In genomic region chr2:113284481-113284880, GRCh38 we compare ENCODE assay signal across 12 cellular contexts. TPM values are rescaled to one million over a fixed set of nuclear protein-coding genes. Genes with fewer than 3 reads are reported as not detected.
A peak's percentile ranks its signal among the peaks of the same experiment; 100 is the strongest.
DNase-seq lines count a peak whose midpoint lies in the region; ATAC-seq and TF ChIP-seq lines count a peak whose summit lies in the region.
"Had no signal": no experiment of that assay in that cellular context is flagged by ENCODE, and none has a peak within 500 bp of the region (broad histone marks: within the 10 kb centered on the region; RNA-seq: fewer than 3 reads in every experiment).

No MANE protein-coding gene starts in this region.

- peaks cover 24% of the 10 kb centered on the region for H3K4me1 ChIP-seq in left ventricle myocardium inferior
- H3K4me1 ChIP-seq in heart left ventricle, result peaks cover 0 to 23% (median 9%) of the 10 kb centered on the region in 12 donors
- peaks cover 16 to 25% of the 10 kb centered on the region in 2 donors for H3K4me1 ChIP-seq in mucosa of rectum (ENCODE audit: control insufficient read depth in 2 of 2, insufficient read depth in 2 of 2, low read length in 2 of 2)

- ATAC-seq in heart left ventricle (no peak), GM18502 (IDR thresholded peaks at IDR 0.05; ENCODE audit: poor library complexity, unreplicated experiment) (no peak), GM21367 (IDR thresholded peaks at IDR 0.05; ENCODE audit: unreplicated experiment) (no peak)
- ATAC-seq: stimulated activated naive CD8-positive, alpha-beta T cell treated with anti-CD3 and anti-CD28 coated beads, Interleukin-15, Interleukin-2, amounts not matched to agents 100 U/mL and 50 U/mL, for 24 hours had no signal

- WGBS in heart left ventricle, 4 donors, result 60 to 100% (median 84%) methylated on average over 1 of the region's 1 CpG

- H3K27ac ChIP-seq in left ventricle myocardium inferior (replicated peaks), result peak overlapping the region; percentile 69
- H3K27ac ChIP-seq in heart left ventricle, result peak overlapping the region in 5 of 12 donors; percentile 27 to 69 (median 57)
- peak overlapping the region; percentile 72 to 80 for H3K27ac ChIP-seq in coronary artery
- H3K27ac ChIP-seq in mucosa of rectum (ENCODE audit: low read depth in 2 of 2, low read length in 2 of 2), result peak overlapping the region; percentile 60 to 82
- H3K27ac ChIP-seq: WERI-Rb-1 had no signal

- no peak for DNase-seq in left ventricle myocardium inferior
- DNase-seq in heart left ventricle, result no peak
- DNase-seq in coronary artery (ENCODE audit: low spot score), result no peak
- DNase-seq in MG63, result no peak
- no peak for DNase-seq in GM10248 (ENCODE audit: extremely low spot score)
- DNase-seq: NCI-H524; stimulated activated CD4-positive, alpha-beta T cell treated with anti-CD3 and anti-CD28 coated beads, Interleukin-2, amount 100 ng/mL, for 24 hours; stimulated activated naive CD8-positive, alpha-beta T cell treated with anti-CD3 and anti-CD28 coated beads, Interleukin-15, Interleukin-2, amounts not matched to agents 100 U/mL and 50 U/mL, for 24 hours; WERI-Rb-1 had no signal

- CTCF ChIA-PET in GM10248 (lab: Yijun Ruan, JAX), result interaction anchor here (1.6 kb wide), 1 partner anchor 17 kb away, joined by 5 read pairs; no protein-coding TSS in a partner anchor

- H3K9me3 ChIP-seq in left ventricle myocardium inferior (replicated peaks), result no peaks in the 10 kb centered on the region
- no peaks in the 10 kb centered on the region for H3K9me3 ChIP-seq in heart left ventricle
- no peaks in the 10 kb centered on the region for H3K9me3 ChIP-seq in mucosa of rectum (ENCODE audit: control insufficient read depth in 2 of 2, low read length in 2 of 2)
- H3K9me3 ChIP-seq in MG63, result no peaks in the 10 kb centered on the region

- POLR2A ChIA-PET in GM10248 (lab: Yijun Ruan, JAX), result no interaction called here

- H3K4me3 ChIP-seq in left ventricle myocardium inferior (no peak overlapping the region), heart left ventricle (no peak overlapping the region), coronary artery (no peak overlapping the region), mucosa of rectum (ENCODE audit: low read length in 2 of 2) (no peak overlapping the region), MG63 (no peak overlapping the region)

- TF ChIP-seq POLR2A in heart left ventricle (IDR thresholded peaks at IDR 0.05), result no peak

- peaks cover 2% of the 10 kb centered on the region for H3K27me3 ChIP-seq in left ventricle myocardium inferior (ENCODE audit: low read depth)
- H3K27me3 ChIP-seq in heart left ventricle, result peaks cover 0 to 7% (median 0%) of the 10 kb centered on the region in 9 donors
- H3K27me3 ChIP-seq in mucosa of rectum (ENCODE audit: control insufficient read depth in 2 of 2, insufficient read depth in 2 of 2, low read length in 2 of 2), result peaks cover 0 to 2% of the 10 kb centered on the region in 2 donors
- H3K27me3 ChIP-seq in MG63, result no peaks in the 10 kb centered on the region

- H3K36me3 ChIP-seq in left ventricle myocardium inferior (no peaks in the 10 kb centered on the region), heart left ventricle (no peaks in the 10 kb centered on the region), mucosa of rectum (ENCODE audit: control insufficient read depth in 2 of 2, insufficient read depth in 2 of 2, low read length in 2 of 2) (no peaks in the 10 kb centered on the region), MG63 (no peaks in the 10 kb centered on the region)
- H3K36me3 ChIP-seq: WERI-Rb-1 had no signal

- TF ChIP-seq CTCF in left ventricle myocardium inferior (IDR thresholded peaks at IDR 0.05; ENCODE audit: borderline replicate concordance), result no peak
- no peak for TF ChIP-seq CTCF in heart left ventricle (IDR thresholded peaks at IDR 0.05)
- no peak for TF ChIP-seq CTCF in coronary artery (IDR thresholded peaks at IDR 0.05)
- TF ChIP-seq CTCF in GM10248 (IDR thresholded peaks at IDR 0.05; ENCODE audit: control extremely low read depth, extremely low read depth, low read depth, missing control alignments), result no peak

- intact Hi-C loops in left ventricle myocardium inferior (cut with micrococcal nuclease) (no loop called here), heart left ventricle (cut with DNase I) (no loop called here)

- peak overlapping the region in 1 of 2 donors; percentile 27 for H3K9ac ChIP-seq in mucosa of rectum (ENCODE audit: low read depth in 1 of 2, low read length in 2 of 2)

RNA-seq across cellular contexts. Expression of gene PAX8, which starts 5.8 kb away (rescaled TPM):
- total RNA-seq in left ventricle myocardium inferior (0.44 TPM), heart left ventricle (1 to 10 TPM in 2 of 9 donors, under 1 TPM in 4, not detected in 3; 0.44 to 2.3 (median 0.65) TPM)
- polyA plus RNA-seq in heart left ventricle, result under 1 TPM in 1 of 2 donors, not detected in 1; 0.53 TPM
- 0.46 and 0.69 TPM in 2 replicates for total RNA-seq in MG63 (2014; rRNA removed; shearing (Covaris generic); ENCODE audit: low replicate concordance)
